Comparison of ENCODE assay signal across 7 cellular contexts in the genomic region with DNA sequence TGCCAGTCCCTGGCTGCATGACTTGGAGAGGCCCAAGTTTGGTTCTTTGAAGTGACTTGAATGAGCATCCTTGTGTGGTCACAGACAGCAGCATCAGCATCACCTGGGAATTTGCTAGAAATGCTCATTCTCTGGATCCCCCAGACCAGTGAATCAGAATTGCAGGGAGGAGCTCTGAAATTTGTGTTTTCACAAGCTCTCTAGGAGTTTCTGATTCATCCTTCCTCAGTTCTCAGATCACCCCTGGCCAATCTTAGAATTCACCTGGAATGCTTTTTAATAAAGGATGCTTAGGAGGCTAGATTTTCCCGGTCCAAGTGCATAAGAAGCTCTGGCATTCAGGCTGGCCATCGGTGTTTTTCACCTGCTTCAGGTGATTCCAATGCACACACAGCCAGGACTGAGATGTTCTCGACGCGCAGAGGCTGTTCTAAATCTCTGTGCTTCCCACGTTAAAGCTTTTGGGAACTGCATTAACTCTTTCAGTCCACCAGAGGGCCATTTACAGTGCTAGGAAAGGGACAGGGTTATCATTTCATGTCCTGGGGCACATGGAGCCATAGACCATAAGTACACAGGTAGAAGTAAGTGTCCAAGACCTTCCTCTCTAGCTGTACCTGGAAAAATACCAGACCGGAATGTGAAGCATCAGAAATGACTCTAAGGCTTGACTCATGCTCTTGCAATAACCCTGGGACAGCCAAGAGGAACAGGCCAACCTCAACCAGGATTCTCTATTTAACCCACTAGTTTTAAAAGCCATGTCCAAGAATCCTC.
DNase-seq lines count a peak whose midpoint lies in the region; ATAC-seq and TF ChIP-seq lines count a peak whose summit lies in the region.

No MANE protein-coding gene starts in this region.

- H3K4me1 ChIP-seq in DND-41 (ENCODE audit: insufficient read depth, low read length) = no peaks in the 10 kb centered on the region

- TF ChIP-seq CTCF in DND-41 (IDR thresholded peaks at IDR 0.05; ENCODE audit: borderline replicate concordance, extremely low read depth, low read length, poor library complexity, severe bottlenecking) = peak; percentile 71
- TF ChIP-seq CTCF in HFF-Myc (IDR thresholded peaks at IDR 0.05; ENCODE audit: low read depth, low read length, missing control alignments) = peak; percentile 69

- H3K27ac ChIP-seq in DND-41 (ENCODE audit: low read length) = no peak overlapping the region

- H3K9ac ChIP-seq in DND-41 (ENCODE audit: low read depth, low read length) = no peak overlapping the region

- no peaks in the 10 kb centered on the region for H3K79me2 ChIP-seq in DND-41 (ENCODE audit: insufficient read depth, low read length)

- H3K27me3 ChIP-seq in DND-41 (ENCODE audit: insufficient read depth, low read length, poor library complexity) = no peaks in the 10 kb centered on the region

- H3K4me2 ChIP-seq in DND-41 (ENCODE audit: insufficient read depth, low read length) = no peak overlapping the region

- intact Hi-C loops in left colon (cut with DNase I, micrococcal nuclease) = no loop called here

- H3K36me3 ChIP-seq in DND-41 (ENCODE audit: insufficient read depth, low read length) = no peaks in the 10 kb centered on the region

- DNase-seq in DND-41 = no peak
- DNase-seq in HFF-Myc (ENCODE audit: extremely low read depth, low read depth) = no peak
- peak; percentile 59 for DNase-seq in SW480 (ENCODE audit: low spot score)
- no peak for DNase-seq in left colon
- DNase-seq in cerebellum (ENCODE audit: low spot score) = no peak
- no peak for DNase-seq in NCI-H2107 (lab: John Stamatoyannopoulos, UW)
- DNase-seq in GM19238 (ENCODE audit: insufficient read length, low spot score) = no peak

- no peak overlapping the region for H2AFZ ChIP-seq in DND-41 (ENCODE audit: low read depth, low read length)

- no peaks in the 10 kb centered on the region; the same call in 1 of the 2 replicates for H4K20me1 ChIP-seq in DND-41 (ENCODE audit: insufficient read depth, low read length)

- peak; percentile 62; the same call in 2 of the 3 replicates for ATAC-seq in DND-41 (ENCODE audit: insufficient read depth, low read depth)
- ATAC-seq in left colon = peak; percentile 48

- no peaks in the 10 kb centered on the region for H3K9me3 ChIP-seq in DND-41 (ENCODE audit: insufficient read depth, low read length, severe bottlenecking)

- no peak overlapping the region for H3K4me3 ChIP-seq in DND-41 (ENCODE audit: low read depth in 1 of 2, low read length in 2 of 2)
- no peak overlapping the region for H3K4me3 ChIP-seq in HFF-Myc (replicated peaks; ENCODE audit: low read depth, low read length)
